27 cellular contexts compared by ENCODE assay signal in genomic region chr19:14650161-14650560, GRCh38. TPM values are rescaled to one million over a fixed set of nuclear protein-coding genes. Genes with fewer than 3 reads are reported as not detected.
DNase-seq lines count a peak whose midpoint lies in the region; ATAC-seq and TF ChIP-seq lines count a peak whose summit lies in the region.
"Had no signal": no experiment of that assay in that cellular context is flagged by ENCODE, and none has a peak within 500 bp of the region (broad histone marks: within the 10 kb centered on the region; RNA-seq: fewer than 3 reads in every experiment).

No MANE protein-coding gene starts in this region.

- H3K9me3 ChIP-seq in HEK293 (ENCODE audit: control insufficient read depth, insufficient read depth, low read depth, low read length): no peaks in the 10 kb centered on the region
- no peaks in the 10 kb centered on the region for H3K9me3 ChIP-seq in neuron (ENCODE audit: low read length)
- no peaks in the 10 kb centered on the region for H3K9me3 ChIP-seq in neural progenitor cell (ENCODE audit: low read depth)
- no peaks in the 10 kb centered on the region for H3K9me3 ChIP-seq in T-helper 17 cell (ENCODE audit: control insufficient read depth, low read length, poor library complexity, severe bottlenecking)
- H3K9me3 ChIP-seq: A549 had no signal

- H3K4me1 ChIP-seq in HEK293 (ENCODE audit: control insufficient read depth, insufficient read depth, low read length) (no peaks in the 10 kb centered on the region), neuron (ENCODE audit: insufficient read depth, low read length) (no peaks in the 10 kb centered on the region), neural progenitor cell (no peaks in the 10 kb centered on the region)
- H3K4me1 ChIP-seq: A549 had no signal

- no peak overlapping the region for H3K4me2 ChIP-seq in neural progenitor cell
- H3K4me2 ChIP-seq: A549; BLaER1 treated with 17β-estradiol and CSF1 and Interleukin-3, amounts not matched to agents 10 nM and 100 nM had no signal

- no peaks in the 10 kb centered on the region for H3K79me2 ChIP-seq in neural progenitor cell (ENCODE audit: low read depth)

- no peak overlapping the region for H3K27ac ChIP-seq in HEK293 (ENCODE audit: extremely low read depth, low read depth, low read length)
- no peak overlapping the region for H3K27ac ChIP-seq in neural progenitor cell
- H3K27ac ChIP-seq: 22Rv1; A549; BLaER1 treated with 17β-estradiol and CSF1 and Interleukin-3, amounts not matched to agents 10 nM and 100 nM; C4-2B had no signal

- no peaks in the 10 kb centered on the region for H4K20me1 ChIP-seq in neural progenitor cell (ENCODE audit: low read depth)
- H4K20me1 ChIP-seq: BLaER1 treated with 17β-estradiol and CSF1 and Interleukin-3, amounts not matched to agents 10 nM and 100 nM had no signal

- no peak for ATAC-seq in activated naive CD8-positive, alpha-beta T cell treated with anti-CD3 and anti-CD28 coated beads, Interleukin-2, amount 10 ng/mL, durations not matched to agents 7 days and 5 days (ENCODE audit: low read depth)
- no peak for ATAC-seq in GM18909 (IDR thresholded peaks at IDR 0.05; ENCODE audit: poor library complexity, unreplicated experiment)
- ATAC-seq in T-helper 17 cell: no peak
- ATAC-seq: CD8-positive, alpha-beta T cell had no signal

- no peaks in the 10 kb centered on the region for H3F3A ChIP-seq in neural progenitor cell (ENCODE audit: low read depth)

- H3K4me1 Mint-ChIP-seq in activated naive CD8-positive, alpha-beta T cell treated with anti-CD3 and anti-CD28 coated beads, Interleukin-2, amount 10 ng/mL, durations not matched to agents 7 days and 5 days: no peaks in the 10 kb centered on the region
- no peaks in the 10 kb centered on the region for H3K4me1 Mint-ChIP-seq in activated naive CD8-positive, alpha-beta T cell treated with anti-CD3 and anti-CD28 coated beads for 36 hours
- H3K4me1 Mint-ChIP-seq in endothelial cell (ENCODE audit: unreplicated experiment) (no peaks in the 10 kb centered on the region), neural progenitor cell (no peaks in the 10 kb centered on the region), T-helper 17 cell (no peaks in the 10 kb centered on the region)

- TF ChIP-seq CTCF in HEK293 (tag by site-specific recombination; IDR thresholded peaks at IDR 0.05): no peak
- no peak for TF ChIP-seq CTCF in endothelial cell (IDR thresholded peaks at IDR 0.05; ENCODE audit: unreplicated experiment)
- no peak for TF ChIP-seq CTCF in neural progenitor cell (IDR thresholded peaks at IDR 0.05)

- H3K27ac Mint-ChIP-seq in activated naive CD8-positive, alpha-beta T cell treated with anti-CD3 and anti-CD28 coated beads, Interleukin-2, amount 10 ng/mL, durations not matched to agents 7 days and 5 days: peak overlapping the region; percentile 25
- H3K27ac Mint-ChIP-seq in activated naive CD8-positive, alpha-beta T cell treated with anti-CD3 and anti-CD28 coated beads for 36 hours: no peak overlapping the region
- H3K27ac Mint-ChIP-seq in endothelial cell (ENCODE audit: unreplicated experiment) (no peak overlapping the region), neural progenitor cell (no peak overlapping the region), T-helper 17 cell (no peak overlapping the region)
- H3K27ac Mint-ChIP-seq: B cell; CD4-positive, alpha-beta T cell; CD8-positive, alpha-beta T cell had no signal

- no peak overlapping the region for H3K4me3 Mint-ChIP-seq in activated naive CD8-positive, alpha-beta T cell treated with anti-CD3 and anti-CD28 coated beads, Interleukin-2, amount 10 ng/mL, durations not matched to agents 7 days and 5 days
- H3K4me3 Mint-ChIP-seq in activated naive CD8-positive, alpha-beta T cell treated with anti-CD3 and anti-CD28 coated beads for 36 hours: no peak overlapping the region
- H3K4me3 Mint-ChIP-seq in endothelial cell (ENCODE audit: unreplicated experiment) (peak overlapping the region; percentile 22), neural progenitor cell (no peak overlapping the region), T-helper 17 cell (no peak overlapping the region)
- H3K4me3 Mint-ChIP-seq: B cell; CD4-positive, alpha-beta T cell; CD8-positive, alpha-beta T cell had no signal

- H3K27me3 ChIP-seq in neuron (ENCODE audit: insufficient read depth, low read length) (no peaks in the 10 kb centered on the region), neural progenitor cell (no peaks in the 10 kb centered on the region)
- H3K27me3 ChIP-seq: BLaER1 treated with 17β-estradiol and CSF1 and Interleukin-3, amounts not matched to agents 10 nM and 100 nM had no signal

- peaks cover 6% of the 10 kb centered on the region for H3K27me3 Mint-ChIP-seq in activated naive CD8-positive, alpha-beta T cell treated with anti-CD3 and anti-CD28 coated beads, Interleukin-2, amount 10 ng/mL, durations not matched to agents 7 days and 5 days
- H3K27me3 Mint-ChIP-seq in activated naive CD8-positive, alpha-beta T cell treated with anti-CD3 and anti-CD28 coated beads for 36 hours: peaks cover 47% of the 10 kb centered on the region
- H3K27me3 Mint-ChIP-seq in endothelial cell (ENCODE audit: unreplicated experiment): peaks cover 9% of the 10 kb centered on the region
- H3K27me3 Mint-ChIP-seq in neural progenitor cell (ENCODE audit: insufficient read depth, low read depth): peaks cover 4% of the 10 kb centered on the region
- H3K27me3 Mint-ChIP-seq in T-helper 17 cell: no peaks in the 10 kb centered on the region

- peak overlapping the region; percentile 36 for H2AFZ ChIP-seq in neuron (ENCODE audit: low read depth, low read length)
- H2AFZ ChIP-seq in neural progenitor cell (replicated peaks): no peak overlapping the region

- no peaks in the 10 kb centered on the region for H3K36me3 ChIP-seq in HEK293 (ENCODE audit: control insufficient read depth in 2 of 2, insufficient read depth in 1 of 2, low read length in 2 of 2)
- H3K36me3 ChIP-seq in neuron (ENCODE audit: insufficient read depth, low read length): no peaks in the 10 kb centered on the region
- H3K36me3 ChIP-seq in neural progenitor cell: no peaks in the 10 kb centered on the region

- peaks cover 3% of the 10 kb centered on the region for H3K9me3 Mint-ChIP-seq in activated naive CD8-positive, alpha-beta T cell treated with anti-CD3 and anti-CD28 coated beads, Interleukin-2, amount 10 ng/mL, durations not matched to agents 7 days and 5 days
- H3K9me3 Mint-ChIP-seq in activated naive CD8-positive, alpha-beta T cell treated with anti-CD3 and anti-CD28 coated beads for 36 hours: peaks cover 4% of the 10 kb centered on the region
- H3K9me3 Mint-ChIP-seq in endothelial cell (ENCODE audit: unreplicated experiment) (peaks cover 34% of the 10 kb centered on the region), neural progenitor cell (no peaks in the 10 kb centered on the region)
- H3K9me3 Mint-ChIP-seq: CD4-positive, alpha-beta T cell; CD8-positive, alpha-beta T cell had no signal

- H3K36me3 Mint-ChIP-seq in activated naive CD8-positive, alpha-beta T cell treated with anti-CD3 and anti-CD28 coated beads, Interleukin-2, amount 10 ng/mL, durations not matched to agents 7 days and 5 days: no peaks in the 10 kb centered on the region
- no peaks in the 10 kb centered on the region for H3K36me3 Mint-ChIP-seq in activated naive CD8-positive, alpha-beta T cell treated with anti-CD3 and anti-CD28 coated beads for 36 hours
- H3K36me3 Mint-ChIP-seq in endothelial cell (ENCODE audit: low read depth, unreplicated experiment) (peaks cover 19% of the 10 kb centered on the region), neural progenitor cell (no peaks in the 10 kb centered on the region), T-helper 17 cell (ENCODE audit: low read depth) (peaks cover 2% of the 10 kb centered on the region)
- H3K36me3 Mint-ChIP-seq: CD8-positive, alpha-beta T cell had no signal

- POLR2A ChIA-PET in activated naive CD8-positive, alpha-beta T cell treated with anti-CD3 and anti-CD28 coated beads, Interleukin-2, amount 10 ng/mL, durations not matched to agents 7 days and 5 days (lab: Charles Lee): no interaction called here
- POLR2A ChIA-PET in HEK293 (lab: Yijun Ruan, JAX): no interaction called here

- H3K4me3 ChIP-seq in HEK293 (ENCODE audit: low read depth, low read length): no peak overlapping the region
- H3K4me3 ChIP-seq in neuron (ENCODE audit: low read length): no peak overlapping the region
- no peak overlapping the region for H3K4me3 ChIP-seq in neural progenitor cell
- H3K4me3 ChIP-seq: A549; BLaER1 treated with 17β-estradiol and CSF1 and Interleukin-3, amounts not matched to agents 10 nM and 100 nM had no signal

- CTCF ChIA-PET in HEK293 (lab: Yijun Ruan, JAX): no interaction called here

- DNase-seq in activated naive CD8-positive, alpha-beta T cell treated with anti-CD3 and anti-CD28 coated beads, Interleukin-2, amount 10 ng/mL, durations not matched to agents 7 days and 5 days: no peak
- DNase-seq in activated naive CD8-positive, alpha-beta T cell treated with anti-CD3 and anti-CD28 coated beads for 36 hours: no peak
- DNase-seq in endothelial cell (ENCODE audit: low spot score) (no peak), neural progenitor cell (ENCODE audit: low spot score) (no peak), T-helper 17 cell (no peak)
- DNase-seq: AML-193; CD4-positive, alpha-beta T cell; CD8-positive, alpha-beta T cell; COR-L47; DMS 273 treated with DMSO at 0.1 percent for 48 hours; DMS153; DMS53; DMS79; DND-41; EL; GDM1 had no signal

- H3K9ac ChIP-seq in neural progenitor cell: no peak overlapping the region
- H3K9ac ChIP-seq: BLaER1 treated with 17β-estradiol and CSF1 and Interleukin-3, amounts not matched to agents 10 nM and 100 nM had no signal

TF ChIP-seq in HEK293, 187 proteins besides CTCF, POLR2A, EP300 and RAD21 (continues in another document):
- TF ChIP-seq ZNF701 (tag by site-specific recombination; IDR thresholded peaks at IDR 0.05) (0 out of 2 replicates have a peak, but pooled peaks have one; percentile 10), KLF8 (tag by site-specific recombination; IDR thresholded peaks at IDR 0.05) (no peak), ZIC2 (tag by site-specific recombination; IDR thresholded peaks at IDR 0.05) (no peak), OVOL3 (tag by site-specific recombination; IDR thresholded peaks at IDR 0.05) (no peak), ZNF837 (tag by site-specific recombination; IDR thresholded peaks at IDR 0.05) (no peak), ZNF596 (tag by site-specific recombination; IDR thresholded peaks at IDR 0.05) (peak; percentile 92)

RNA-seq across cellular contexts. Expression of gene ADGRE3, which starts 24.5 kb away (rescaled TPM):
- total RNA-seq in activated naive CD8-positive, alpha-beta T cell treated with anti-CD3 and anti-CD28 coated beads, Interleukin-2, amount 10 ng/mL, durations not matched to agents 7 days and 5 days: not detected
- not detected for total RNA-seq in activated naive CD8-positive, alpha-beta T cell treated with anti-CD3 and anti-CD28 coated beads for 36 hours
- total RNA-seq in endothelial cell (ENCODE audit: unreplicated experiment): not detected
- total RNA-seq in neural progenitor cell (ENCODE audit: low replicate concordance): not detected in 2 replicates
- total RNA-seq in T-helper 17 cell: under 1 TPM in 1 of 2 donors, not detected in 1; 0.15 TPM
- total RNA-seq: A172; CD4-positive, alpha-beta T cell; CD8-positive, alpha-beta T cell; Daoy; G401 had no signal

RNA-seq across cellular contexts. Expression of gene ZNF333, which starts 39.7 kb away (rescaled TPM):
- total RNA-seq in activated naive CD8-positive, alpha-beta T cell treated with anti-CD3 and anti-CD28 coated beads, Interleukin-2, amount 10 ng/mL, durations not matched to agents 7 days and 5 days: 10 to 100 TPM; 16.8 to 19.0 TPM
- 1 to 10 TPM; 6.4 to 7.1 TPM for total RNA-seq in activated naive CD8-positive, alpha-beta T cell treated with anti-CD3 and anti-CD28 coated beads for 36 hours
- total RNA-seq in endothelial cell (ENCODE audit: unreplicated experiment) (17.5 TPM), neural progenitor cell (ENCODE audit: low replicate concordance) (20.4 and 34.0 TPM in 2 replicates), T-helper 17 cell (10 to 100 TPM; 17.6 to 22.7 TPM)
